ENCODE assay signal across 1 cellular context in the genomic region with DNA sequence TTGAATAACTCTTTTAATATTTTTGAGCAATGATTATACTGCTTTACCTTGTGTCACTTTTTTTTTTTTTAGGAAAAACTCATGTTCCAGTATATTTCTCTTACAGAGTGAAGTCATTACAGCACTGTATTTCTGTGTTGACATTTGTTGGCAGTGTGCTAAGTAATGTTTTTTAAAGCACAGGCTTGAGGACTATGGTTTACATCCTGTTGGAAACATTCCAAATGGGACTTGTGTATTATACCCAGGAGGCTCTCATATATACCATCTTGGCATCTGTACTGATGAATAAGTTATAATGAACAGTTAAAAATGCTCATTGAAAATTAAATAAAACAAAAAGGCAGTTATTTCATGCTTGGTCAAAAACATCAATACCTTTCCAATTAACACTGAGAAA.
TF ChIP-seq lines count a peak whose summit lies in the region.

No MANE protein-coding gene starts in this region.

TF ChIP-seq in IMR-90, 13 proteins besides CTCF, POLR2A, EP300 and RAD21:
- TF ChIP-seq, protein P1, sequence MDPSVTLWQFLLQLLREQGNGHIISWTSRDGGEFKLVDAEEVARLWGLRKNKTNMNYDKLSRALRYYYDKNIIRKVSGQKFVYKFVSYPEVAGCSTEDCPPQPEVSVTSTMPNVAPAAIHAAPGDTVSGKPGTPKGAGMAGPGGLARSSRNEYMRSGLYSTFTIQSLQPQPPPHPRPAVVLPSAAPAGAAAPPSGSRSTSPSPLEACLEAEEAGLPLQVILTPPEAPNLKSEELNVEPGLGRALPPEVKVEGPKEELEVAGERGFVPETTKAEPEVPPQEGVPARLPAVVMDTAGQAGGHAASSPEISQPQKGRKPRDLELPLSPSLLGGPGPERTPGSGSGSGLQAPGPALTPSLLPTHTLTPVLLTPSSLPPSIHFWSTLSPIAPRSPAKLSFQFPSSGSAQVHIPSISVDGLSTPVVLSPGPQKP (IDR thresholded peaks at IDR 0.05; ENCODE audit: borderline replicate concordance, low read depth, low read length): no peak
- TF ChIP-seq NFE2L2 (IDR thresholded peaks at IDR 0.05; ENCODE audit: low read depth, low read length) (no peak), MAZ (IDR thresholded peaks at IDR 0.05; ENCODE audit: borderline replicate concordance, low read depth, low read length) (no peak), CEBPB (IDR thresholded peaks at IDR 0.05; ENCODE audit: low read depth, low read length) (no peak), RCOR1 (IDR thresholded peaks at IDR 0.05; ENCODE audit: insufficient replicate concordance, low read length) (no peak), BHLHE40 (IDR thresholded peaks at IDR 0.05; ENCODE audit: low read depth, low read length) (no peak), RFX5 (IDR thresholded peaks at IDR 0.05; ENCODE audit: low read depth, low read length) (no peak), CHD1 (IDR thresholded peaks at IDR 0.05; ENCODE audit: low read depth, low read length) (no peak), SMC3 (IDR thresholded peaks at IDR 0.05; ENCODE audit: low read depth, low read length) (no peak), MAFK (IDR thresholded peaks at IDR 0.05; ENCODE audit: low read depth, low read length) (no peak), MXI1 (IDR thresholded peaks at IDR 0.05; ENCODE audit: borderline replicate concordance, low read depth, low read length) (no peak), FOS (IDR thresholded peaks at IDR 0.05; ENCODE audit: low read depth, low read length) (no peak)
- TF ChIP-seq, protein P2, sequence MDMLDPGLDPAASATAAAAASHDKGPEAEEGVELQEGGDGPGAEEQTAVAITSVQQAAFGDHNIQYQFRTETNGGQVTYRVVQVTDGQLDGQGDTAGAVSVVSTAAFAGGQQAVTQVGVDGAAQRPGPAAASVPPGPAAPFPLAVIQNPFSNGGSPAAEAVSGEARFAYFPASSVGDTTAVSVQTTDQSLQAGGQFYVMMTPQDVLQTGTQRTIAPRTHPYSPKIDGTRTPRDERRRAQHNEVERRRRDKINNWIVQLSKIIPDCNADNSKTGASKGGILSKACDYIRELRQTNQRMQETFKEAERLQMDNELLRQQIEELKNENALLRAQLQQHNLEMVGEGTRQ (IDR thresholded peaks at IDR 0.05; ENCODE audit: low read depth, low read length): no peak
